ENCODE assay signal across 15 cellular contexts in the genomic region with DNA sequence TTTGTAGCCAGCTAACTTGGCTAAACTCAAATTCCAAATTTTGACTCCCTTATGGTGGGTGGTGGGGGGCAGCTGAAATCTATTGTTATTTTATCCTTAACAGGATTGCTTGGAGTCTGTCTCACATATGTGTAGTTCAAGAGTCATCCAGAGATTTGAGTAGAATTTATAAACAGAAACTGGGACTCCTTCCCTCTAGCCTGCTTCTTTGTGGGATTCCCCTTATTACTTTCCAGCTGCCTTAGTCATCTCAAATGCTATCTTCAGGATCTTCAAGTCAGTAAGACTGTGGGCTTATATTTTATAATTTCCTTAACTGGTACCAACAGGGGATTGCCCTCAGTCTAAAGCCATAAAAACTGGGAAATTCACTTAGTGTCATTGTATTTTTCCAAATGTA. TPM values are rescaled to one million over a fixed set of nuclear protein-coding genes. Genes with fewer than 3 reads are reported as not detected.
DNase-seq lines count a peak whose midpoint lies in the region; ATAC-seq, FAIRE-seq and TF ChIP-seq lines count a peak whose summit lies in the region.
"Had no signal": no experiment of that assay in that cellular context is flagged by ENCODE, and none has a peak within 500 bp of the region (broad histone marks: within the 10 kb centered on the region; RNA-seq: fewer than 3 reads in every experiment).

No MANE protein-coding gene starts in this region.

- H3K4me3 Mint-ChIP-seq in astrocyte (ENCODE audit: unreplicated experiment) = no peak overlapping the region
- no peak overlapping the region for H3K4me3 Mint-ChIP-seq in natural killer cell treated with Interleukin-12 subunit alpha and Interleukin-12 subunit beta and Interleukin-15 and Interleukin-18, amount 100 ng/mL, for 72 hours
- H3K4me3 Mint-ChIP-seq: GM23338, naive B cell, T-helper 17 cell had no signal

- DNase-seq in HCEC 1CT (peak; percentile 81), astrocyte (ENCODE audit: low read depth) (peak; percentile 71), glomerular visceral epithelial cell (ENCODE audit: extremely low spot score) (peak; percentile 30), stromal cell of bone marrow (ENCODE audit: low read depth) (peak; percentile 78), SW 1271 (lab: John Stamatoyannopoulos, UW) (no peak), Peyer's patch (no peak)
- DNase-seq in natural killer cell treated with Interleukin-12 subunit alpha and Interleukin-12 subunit beta and Interleukin-15 and Interleukin-18, amount 100 ng/mL, for 72 hours (ENCODE audit: low spot score) = no peak
- DNase-seq: activated CD4-positive, alpha-beta T cell treated with anti-CD3 and anti-CD28 coated beads, Interleukin-2, amount 50 U/mL, for 1 hour; caudate nucleus; naive B cell; right lobe of liver; T-helper 17 cell; transverse colon had no signal

- H3K36me3 ChIP-seq in astrocyte (ENCODE audit: insufficient read depth, low read length) (no peaks in the 10 kb centered on the region), Peyer's patch (peaks cover 0 to 52% (median 0%) of the 10 kb centered on the region in 3 donors)

- no peaks in the 10 kb centered on the region for H3K27me3 Mint-ChIP-seq in astrocyte (ENCODE audit: low read depth, unreplicated experiment)
- H3K27me3 Mint-ChIP-seq in natural killer cell treated with Interleukin-12 subunit alpha and Interleukin-12 subunit beta and Interleukin-15 and Interleukin-18, amount 100 ng/mL, for 72 hours = no peaks in the 10 kb centered on the region
- H3K27me3 Mint-ChIP-seq: naive B cell, T-helper 17 cell had no signal

- no peak for TF ChIP-seq CTCF in astrocyte (IDR thresholded peaks at IDR 0.05; ENCODE audit: insufficient read depth, low read depth, low read length)
- TF ChIP-seq CTCF in Peyer's patch (IDR thresholded peaks at IDR 0.05) = no peak

- H3K27me3 ChIP-seq in astrocyte (ENCODE audit: insufficient read depth, low read length) = no peaks in the 10 kb centered on the region
- no peaks in the 10 kb centered on the region for H3K27me3 ChIP-seq in Peyer's patch
- H3K27me3 ChIP-seq: right lobe of liver, transverse colon had no signal

- H3K9me3 ChIP-seq in astrocyte (ENCODE audit: insufficient read depth, low read depth, low read length) = no peaks in the 10 kb centered on the region
- H3K9me3 ChIP-seq in Peyer's patch = no peaks in the 10 kb centered on the region
- H3K9me3 ChIP-seq: right lobe of liver, transverse colon had no signal

- H3K4me3 ChIP-seq in astrocyte (ENCODE audit: insufficient read depth, low read depth, low read length) (no peak overlapping the region), Peyer's patch (no peak overlapping the region)
- H3K4me3 ChIP-seq: GM23338, right lobe of liver, transverse colon had no signal

- no peak for TF ChIP-seq POLR2A in Peyer's patch (IDR thresholded peaks at IDR 0.05)

- no peaks in the 10 kb centered on the region for H3K4me1 ChIP-seq in astrocyte (ENCODE audit: insufficient read depth, low read length)
- H3K4me1 ChIP-seq in Peyer's patch = no peaks in the 10 kb centered on the region
- H3K4me1 ChIP-seq: right lobe of liver had no signal

- no peak overlapping the region for H3K27ac ChIP-seq in astrocyte (ENCODE audit: low read depth, low read length)
- H3K27ac ChIP-seq in Peyer's patch = no peak overlapping the region
- H3K27ac ChIP-seq: right lobe of liver had no signal

- no peak for ATAC-seq in natural killer cell treated with Interleukin-12 subunit alpha and Interleukin-12 subunit beta and Interleukin-15 and Interleukin-18, amount 100 ng/mL, for 72 hours
- ATAC-seq: esophagus mucosa, GM23338, right lobe of liver, T-helper 17 cell had no signal

- no peaks in the 10 kb centered on the region for H4K20me1 ChIP-seq in astrocyte (ENCODE audit: insufficient read depth, low read length)

- peaks cover 6% of the 10 kb centered on the region for H3K4me1 Mint-ChIP-seq in astrocyte (ENCODE audit: low read depth, unreplicated experiment)
- H3K4me1 Mint-ChIP-seq in natural killer cell treated with Interleukin-12 subunit alpha and Interleukin-12 subunit beta and Interleukin-15 and Interleukin-18, amount 100 ng/mL, for 72 hours (ENCODE audit: low read depth in 2 of 2) = peaks cover 0 to 6% of the 10 kb centered on the region in 2 donors
- H3K4me1 Mint-ChIP-seq: GM23338, naive B cell, T-helper 17 cell had no signal

- no peak for FAIRE-seq in astrocyte (lab: Jason Lieb, UNC)

- no peaks in the 10 kb centered on the region for H3K79me2 ChIP-seq in astrocyte (ENCODE audit: insufficient read depth, low read length)

- no peak overlapping the region for H3K4me2 ChIP-seq in astrocyte (ENCODE audit: low read length)
- H3K4me2 ChIP-seq: GM23338 had no signal

- peak overlapping the region; percentile 34 for H3K27ac Mint-ChIP-seq in astrocyte (ENCODE audit: unreplicated experiment)
- peak overlapping the region in 1 of 2 donors; percentile 68 for H3K27ac Mint-ChIP-seq in natural killer cell treated with Interleukin-12 subunit alpha and Interleukin-12 subunit beta and Interleukin-15 and Interleukin-18, amount 100 ng/mL, for 72 hours
- H3K27ac Mint-ChIP-seq: GM23338, T-helper 17 cell had no signal

- H3K36me3 Mint-ChIP-seq in astrocyte (ENCODE audit: low read depth, unreplicated experiment) = peaks cover 1% of the 10 kb centered on the region
- peaks cover 23% of the 10 kb centered on the region for H3K36me3 Mint-ChIP-seq in natural killer cell treated with Interleukin-12 subunit alpha and Interleukin-12 subunit beta and Interleukin-15 and Interleukin-18, amount 100 ng/mL, for 72 hours

- no peaks in the 10 kb centered on the region for H3K9me3 Mint-ChIP-seq in astrocyte (ENCODE audit: unreplicated experiment)
- peaks cover 3% of the 10 kb centered on the region for H3K9me3 Mint-ChIP-seq in natural killer cell treated with Interleukin-12 subunit alpha and Interleukin-12 subunit beta and Interleukin-15 and Interleukin-18, amount 100 ng/mL, for 72 hours
- H3K9me3 Mint-ChIP-seq: GM23338 had no signal

- H2AFZ ChIP-seq in astrocyte (ENCODE audit: low read depth, low read length) = no peak overlapping the region
- H2AFZ ChIP-seq: GM23338 had no signal

- H3K9ac ChIP-seq in astrocyte (ENCODE audit: low read length) = no peak overlapping the region

RNA-seq across cellular contexts. Expression of gene NNT, which starts 55.5 kb away (rescaled TPM):
- total RNA-seq in astrocyte (38.9 and 44.3 TPM in 2 replicates), Peyer's patch (10 to 100 TPM; 30.5 to 59.7 (median 44.5) TPM)
- 10 to 100 TPM; 63.2 to 70.6 TPM for total RNA-seq in natural killer cell treated with Interleukin-12 subunit alpha and Interleukin-12 subunit beta and Interleukin-15 and Interleukin-18, amount 100 ng/mL, for 72 hours

Comparison
In these comparisons a context has a peak if more than half of its experiments do, and no peak if none do; other contexts are left out.
1. DNase-seq: peak in HCEC 1CT (single experiment), astrocyte (single experiment), glomerular visceral epithelial cell (single experiment) and stromal cell of bone marrow (single experiment); none in SW 1271 (0 of 2), natural killer cell treated with Interleukin-12 subunit alpha and Interleukin-12 subunit beta and Interleukin-15 and Interleukin-18, amount 100 ng/mL, for 72 hours (single experiment) and Peyer's patch (0 of 3).